14 cellular contexts compared by ENCODE assay signal in genomic region chr3:84126160-84126559, GRCh38.
"Had no signal": no experiment of that assay in that cellular context is flagged by ENCODE, and none has a peak within 500 bp of the region (broad histone marks: within the 10 kb centered on the region; RNA-seq: fewer than 3 reads in every experiment).

No MANE protein-coding gene starts in this region.

- H3K27me3 Mint-ChIP-seq: naive thymus-derived CD4-positive, alpha-beta T cell; stimulated activated naive CD8-positive, alpha-beta T cell treated with anti-CD3 and anti-CD28 coated beads, Interleukin-15, Interleukin-2, amounts not matched to agents 100 ng/mL and 50 ng/mL, for 24 hours had no signal

- H2AFZ ChIP-seq: hepatocyte had no signal

- H3K36me3 Mint-ChIP-seq: naive thymus-derived CD4-positive, alpha-beta T cell had no signal

- H3K4me1 Mint-ChIP-seq: naive thymus-derived CD4-positive, alpha-beta T cell; nephron progenitor cell had no signal

- H3K36me3 ChIP-seq: neutrophil, tibial nerve had no signal

- H3K4me3 ChIP-seq: dorsolateral prefrontal cortex, hepatocyte, tibial nerve had no signal

- ATAC-seq: left colon; naive thymus-derived CD4-positive, alpha-beta T cell had no signal

- H3K79me2 ChIP-seq: hepatocyte had no signal

- H3K27ac Mint-ChIP-seq: naive thymus-derived CD4-positive, alpha-beta T cell; nephron progenitor cell; stimulated activated naive CD8-positive, alpha-beta T cell treated with anti-CD3 and anti-CD28 coated beads, Interleukin-15, Interleukin-2, amounts not matched to agents 100 ng/mL and 50 ng/mL, for 24 hours had no signal

- H3K4me2 ChIP-seq: hepatocyte had no signal

- H3K27ac ChIP-seq: dorsolateral prefrontal cortex, hepatocyte, neutrophil, tibial nerve had no signal

- H3K9me3 Mint-ChIP-seq: nephron progenitor cell had no signal

- H3K9me3 ChIP-seq: neutrophil had no signal

- H3K27me3 ChIP-seq: dorsolateral prefrontal cortex, hepatocyte, neutrophil, tibial nerve had no signal

- H3K4me1 ChIP-seq: tibial nerve had no signal

- DNase-seq: cortex of kidney; dorsolateral prefrontal cortex; effector CD8-positive, alpha-beta T cell; foreskin melanocyte; left colon; mesendoderm; naive thymus-derived CD4-positive, alpha-beta T cell; nephron progenitor cell; small intestine; stimulated activated CD4-positive, alpha-beta T cell treated with anti-CD3 and anti-CD28 coated beads, Interleukin-2, amount 100 ng/mL, for 48 hours had no signal

- H3K4me3 Mint-ChIP-seq: naive thymus-derived CD4-positive, alpha-beta T cell; nephron progenitor cell; stimulated activated naive CD8-positive, alpha-beta T cell treated with anti-CD3 and anti-CD28 coated beads, Interleukin-15, Interleukin-2, amounts not matched to agents 100 ng/mL and 50 ng/mL, for 24 hours had no signal
